21 cellular contexts compared by ENCODE assay signal in the genomic region with DNA sequence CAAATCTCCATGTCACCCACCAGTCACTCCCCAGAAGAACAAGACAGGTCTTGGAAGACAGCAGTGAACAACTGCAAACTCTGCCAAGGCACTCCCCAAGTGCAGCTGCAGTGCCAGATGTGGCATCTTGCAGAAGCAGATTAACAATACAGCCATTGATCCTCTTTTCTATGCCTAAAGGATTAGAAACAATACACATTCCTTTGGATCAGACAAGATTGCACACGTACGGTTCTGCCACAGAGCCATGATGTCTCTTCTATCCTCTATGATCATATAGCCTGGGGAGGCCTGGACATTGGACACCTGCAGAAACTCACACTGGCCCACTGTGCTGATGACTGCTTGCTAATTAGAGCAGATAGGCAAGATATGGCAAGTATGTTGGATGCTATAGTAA.
"Had no signal": no experiment of that assay in that cellular context is flagged by ENCODE, and none has a peak within 500 bp of the region (broad histone marks: within the 10 kb centered on the region; RNA-seq: fewer than 3 reads in every experiment).

No MANE protein-coding gene starts in this region.

- H3K36me3 ChIP-seq: SJCRH30 had no signal

- DNase-seq: IMR-90, Karpas-422, KG1, MM.1S, NCI-H1092 treated with DMSO at 0.1 percent for 48 hours, NCI-H1436, NCI-H187 treated with DMSO at 0.1 percent for 48 hours, NCI-H2029 treated with DMSO at 0.1 percent for 48 hours, NCI-H2171 treated with DMSO at 0.1 percent for 48 hours, NCI-H345, NCI-H446 treated with DMSO at 0.1 percent for 48 hours, NCI-H510A treated with DMSO at 0.1 percent for 48 hours, NCI-H526, PC-3, SHP77 treated with DMSO at 0.1 percent for 48 hours, SJCRH30 had no signal

- H3K4me1 ChIP-seq: SJCRH30 had no signal

- H3K4me3 ChIP-seq: SJCRH30 had no signal

- FAIRE-seq: HepG2 had no signal

- H3K9me3 ChIP-seq: SJCRH30 had no signal

- ATAC-seq: HepG2, Panc1, PC-3, Right ventricle myocardium inferior, SK-N-SH treated with all-trans-retinoic acid at 6 μM for 48 hours had no signal

- H3K27ac ChIP-seq: RWPE1, SJCRH30 had no signal

- H3K27me3 ChIP-seq: SJCRH30 had no signal
